Comparison of ENCODE assay signal across 8 cellular contexts in the genomic region with DNA sequence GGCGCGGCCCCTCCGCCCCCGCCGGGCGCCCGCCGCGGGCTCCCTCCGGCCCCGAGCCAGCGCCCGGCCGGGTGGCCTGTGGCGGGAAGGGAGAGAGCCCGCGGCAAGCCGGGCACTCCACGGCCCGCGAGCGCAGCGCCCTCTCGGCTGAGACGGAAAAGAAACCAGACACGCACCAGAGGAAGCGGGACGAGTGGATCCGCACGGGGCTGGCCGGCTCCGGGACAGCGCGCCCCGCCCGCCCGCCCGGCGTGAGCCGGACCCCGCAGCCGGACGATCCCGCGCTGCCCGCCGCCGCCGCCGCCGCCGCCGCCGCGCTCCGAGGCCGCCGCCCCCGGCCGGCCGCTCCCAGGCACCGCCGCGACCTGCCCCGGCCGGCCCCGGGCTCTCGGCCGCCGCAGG. TPM values are rescaled to one million over a fixed set of nuclear protein-coding genes. Genes with fewer than 3 reads are reported as not detected.
DNase-seq lines count a peak whose midpoint lies in the region; ATAC-seq and TF ChIP-seq lines count a peak whose summit lies in the region.

No MANE protein-coding gene starts in this region.

- ATAC-seq in heart left ventricle (no peak), HG02885 (IDR thresholded peaks at IDR 0.05; ENCODE audit: poor library complexity, unreplicated experiment) (peak; percentile 25)

- intact Hi-C loops in heart left ventricle (cut with DNase I) (loop anchor here in 9 of 10 donors (5.0 to 10.0 kb wide), 11 partner anchors 36 to 361 kb away; a partner anchor contains a TSS), cardiac septum (cut with DNase I) (loop anchor here (2.0 to 5.0 kb wide), 4 partner anchors 81 to 359 kb away; a partner anchor contains a TSS)

- H3K9ac ChIP-seq in mucosa of rectum (ENCODE audit: low read depth in 1 of 2, low read length in 2 of 2), result peak overlapping the region; percentile 90 to 94

- no peaks in the 10 kb centered on the region for H3K36me3 ChIP-seq in heart left ventricle
- peaks cover 40% of the 10 kb centered on the region for H3K36me3 ChIP-seq in SJSA1
- H3K36me3 ChIP-seq in mucosa of rectum (ENCODE audit: control insufficient read depth in 2 of 2, insufficient read depth in 2 of 2, low read length in 2 of 2), result no peaks in the 10 kb centered on the region

- TF ChIP-seq CTCF in heart left ventricle (IDR thresholded peaks at IDR 0.05), result no peak

- H3K4me1 ChIP-seq in heart left ventricle, result peaks cover 0 to 45% (median 34%) of the 10 kb centered on the region in 12 donors
- peaks cover 35% of the 10 kb centered on the region for H3K4me1 ChIP-seq in SJSA1 (replicated peaks)
- peaks cover 11 to 32% of the 10 kb centered on the region in 2 donors for H3K4me1 ChIP-seq in mucosa of rectum (ENCODE audit: control insufficient read depth in 2 of 2, insufficient read depth in 2 of 2, low read length in 2 of 2)

- no peak for TF ChIP-seq POLR2A in heart left ventricle (IDR thresholded peaks at IDR 0.05)

- 1% methylated on average over 30 to 70 of the region's 70 CpGs; no CpG with 5 or more reads in 1 of the 4 donors for WGBS in heart left ventricle, 4 donors

- DNase-seq in heart left ventricle (peak in 2 of 5 donors; percentile 45 to 46), cardiac septum (ENCODE audit: low spot score) (no peak), SJSA1 (ENCODE audit: low read depth in 1 of 2, low spot score in 2 of 2) (no peak), cerebellum (ENCODE audit: low spot score) (peak; percentile 49), KG1 (lab: John Stamatoyannopoulos, UW) (no peak), DMS 273 (lab: John Stamatoyannopoulos, UW; ENCODE audit: unreplicated experiment) (no peak)

- H3K27me3 ChIP-seq in heart left ventricle (no peaks in the 10 kb centered on the region), SJSA1 (replicated peaks) (no peaks in the 10 kb centered on the region), mucosa of rectum (ENCODE audit: control insufficient read depth in 2 of 2, insufficient read depth in 2 of 2, low read length in 2 of 2) (no peaks in the 10 kb centered on the region)

- H3K27ac ChIP-seq in heart left ventricle (peak overlapping the region; percentile 95 to 99 (median 98)), SJSA1 (peak overlapping the region; percentile 90), mucosa of rectum (ENCODE audit: low read depth in 2 of 2, low read length in 2 of 2) (peak overlapping the region; percentile 98)

- H3K9me3 ChIP-seq in heart left ventricle (no peaks in the 10 kb centered on the region), SJSA1 (replicated peaks) (no peaks in the 10 kb centered on the region), mucosa of rectum (ENCODE audit: control insufficient read depth in 2 of 2, low read length in 2 of 2) (no peaks in the 10 kb centered on the region)

- H3K4me3 ChIP-seq in heart left ventricle (peak overlapping the region; percentile 72 to 96 (median 86)), SJSA1 (peak overlapping the region; percentile 75), mucosa of rectum (ENCODE audit: low read length in 2 of 2) (peak overlapping the region; percentile 56 to 97)

RNA-seq across cellular contexts. Expression of a gene that starts 0.3 kb away (rescaled TPM):
- total RNA-seq in heart left ventricle, result 10 to 100 TPM; 29.1 to 71.9 (median 49.7) TPM
- 10 to 100 TPM; 20.8 to 40.6 TPM for polyA plus RNA-seq in heart left ventricle
- total RNA-seq in cardiac septum, result 56.4 TPM
- total RNA-seq in SJSA1 (2014; rRNA removed; shearing (Covaris generic)), result 50.2 and 64.2 TPM in 2 replicates
- 246 TPM for total RNA-seq in cerebellum
